In genomic region chr17:42120161-42121065, GRCh38 we compare ENCODE assay signal across 6 cellular contexts. TPM values are rescaled to one million over a fixed set of nuclear protein-coding genes. Genes with fewer than 3 reads are reported as not detected.
DNase-seq lines count a peak whose midpoint lies in the region; ATAC-seq and TF ChIP-seq lines count a peak whose summit lies in the region.

No MANE protein-coding gene starts in this region.

- H3K27ac Mint-ChIP-seq in activated T-helper 2 cell treated with anti-CD3 and anti-CD28 coated beads, Interferon-gamma antibody, Interleukin-2, Interleukin-4, amounts not matched to agents 10 μg/mL and 5 μg/mL and 100 μg/mL, durations not matched to agents 14 hours and 24 hours and 36 hours = peak overlapping the region; percentile 46
- H3K27ac Mint-ChIP-seq in mesothelial cell of epicardium = peak overlapping the region; percentile 25

- H3K27me3 Mint-ChIP-seq in activated T-helper 2 cell treated with anti-CD3 and anti-CD28 coated beads, Interferon-gamma antibody, Interleukin-2, Interleukin-4, amounts not matched to agents 10 μg/mL and 5 μg/mL and 100 μg/mL, durations not matched to agents 14 hours and 24 hours and 36 hours (ENCODE audit: low read depth) = no peaks in the 10 kb centered on the region
- no peaks in the 10 kb centered on the region for H3K27me3 Mint-ChIP-seq in mesothelial cell of epicardium (ENCODE audit: low read depth)

- no peak for DNase-seq in activated T-helper 2 cell treated with anti-CD3 and anti-CD28 coated beads, Interferon-gamma antibody, Interleukin-2, Interleukin-4, amounts not matched to agents 10 μg/mL and 5 μg/mL and 100 μg/mL, durations not matched to agents 14 hours and 24 hours and 36 hours (ENCODE audit: low spot score)
- DNase-seq in mesothelial cell of epicardium (ENCODE audit: low spot score in 2 of 2, unreplicated experiment in 2 of 2) = no peak

- peaks cover 36% of the 10 kb centered on the region for H3K36me3 Mint-ChIP-seq in activated T-helper 2 cell treated with anti-CD3 and anti-CD28 coated beads, Interferon-gamma antibody, Interleukin-2, Interleukin-4, amounts not matched to agents 10 μg/mL and 5 μg/mL and 100 μg/mL, durations not matched to agents 14 hours and 24 hours and 36 hours (ENCODE audit: low read depth)
- H3K36me3 Mint-ChIP-seq in mesothelial cell of epicardium = peaks cover 18% of the 10 kb centered on the region

- TF ChIP-seq CTCF in mesothelial cell of epicardium (IDR thresholded peaks at IDR 0.05; ENCODE audit: unreplicated experiment) = no peak

- peak; percentile 6 for ATAC-seq in HG03025 (IDR thresholded peaks at IDR 0.05; ENCODE audit: low FRiP score, unreplicated experiment)
- ATAC-seq in HG02588 (IDR thresholded peaks at IDR 0.05; ENCODE audit: unreplicated experiment) = no peak
- ATAC-seq in GM19395 (IDR thresholded peaks at IDR 0.05; ENCODE audit: unreplicated experiment) = no peak
- no peak for ATAC-seq in GM21367 (IDR thresholded peaks at IDR 0.05; ENCODE audit: unreplicated experiment)

- intact Hi-C loops in activated T-helper 2 cell treated with anti-CD3 and anti-CD28 coated beads, Interferon-gamma antibody, Interleukin-2, Interleukin-4, amounts not matched to agents 10 μg/mL and 5 μg/mL and 100 μg/mL, durations not matched to agents 14 hours and 24 hours and 36 hours (cut with micrococcal nuclease) = no loop called here

- H3K9me3 Mint-ChIP-seq in activated T-helper 2 cell treated with anti-CD3 and anti-CD28 coated beads, Interferon-gamma antibody, Interleukin-2, Interleukin-4, amounts not matched to agents 10 μg/mL and 5 μg/mL and 100 μg/mL, durations not matched to agents 14 hours and 24 hours and 36 hours = no peaks in the 10 kb centered on the region
- no peaks in the 10 kb centered on the region for H3K9me3 Mint-ChIP-seq in mesothelial cell of epicardium

- H3K4me1 Mint-ChIP-seq in activated T-helper 2 cell treated with anti-CD3 and anti-CD28 coated beads, Interferon-gamma antibody, Interleukin-2, Interleukin-4, amounts not matched to agents 10 μg/mL and 5 μg/mL and 100 μg/mL, durations not matched to agents 14 hours and 24 hours and 36 hours (ENCODE audit: low read depth) = peaks cover 21% of the 10 kb centered on the region
- H3K4me1 Mint-ChIP-seq in mesothelial cell of epicardium = peaks cover 19% of the 10 kb centered on the region

- H3K4me3 Mint-ChIP-seq in activated T-helper 2 cell treated with anti-CD3 and anti-CD28 coated beads, Interferon-gamma antibody, Interleukin-2, Interleukin-4, amounts not matched to agents 10 μg/mL and 5 μg/mL and 100 μg/mL, durations not matched to agents 14 hours and 24 hours and 36 hours (ENCODE audit: low read depth) = peak overlapping the region; percentile 76
- peak overlapping the region; percentile 63 for H3K4me3 Mint-ChIP-seq in mesothelial cell of epicardium

RNA-seq across cellular contexts. Expression of gene KAT2A, which starts 0.8 kb away (rescaled TPM):
- total RNA-seq in activated T-helper 2 cell treated with anti-CD3 and anti-CD28 coated beads, Interferon-gamma antibody, Interleukin-2, Interleukin-4, amounts not matched to agents 10 μg/mL and 5 μg/mL and 100 μg/mL, durations not matched to agents 14 hours and 24 hours and 36 hours = 59.6 and 60.0 TPM in 2 replicates
- total RNA-seq in mesothelial cell of epicardium = 86.2 to 87.5 TPM (median 86.4 TPM) in 3 replicates

RNA-seq across cellular contexts. Expression of gene HSPB9, which starts 2.2 kb away (rescaled TPM):
- total RNA-seq in activated T-helper 2 cell treated with anti-CD3 and anti-CD28 coated beads, Interferon-gamma antibody, Interleukin-2, Interleukin-4, amounts not matched to agents 10 μg/mL and 5 μg/mL and 100 μg/mL, durations not matched to agents 14 hours and 24 hours and 36 hours = not detected in 2 replicates
- 0.18 TPM in 1 of 3 replicates, not detected in the others for total RNA-seq in mesothelial cell of epicardium

RNA-seq across cellular contexts. Expression of gene DHX58, which starts 7.9 kb away (rescaled TPM):
- 15.3 and 20.3 TPM in 2 replicates for total RNA-seq in activated T-helper 2 cell treated with anti-CD3 and anti-CD28 coated beads, Interferon-gamma antibody, Interleukin-2, Interleukin-4, amounts not matched to agents 10 μg/mL and 5 μg/mL and 100 μg/mL, durations not matched to agents 14 hours and 24 hours and 36 hours
- total RNA-seq in mesothelial cell of epicardium = 10.5 to 11.6 TPM (median 11.3 TPM) in 3 replicates

RNA-seq across cellular contexts. Expression of gene ZNF385C, which starts 22.1 kb away (rescaled TPM):
- 0.16 and 0.28 TPM in 2 replicates for total RNA-seq in activated T-helper 2 cell treated with anti-CD3 and anti-CD28 coated beads, Interferon-gamma antibody, Interleukin-2, Interleukin-4, amounts not matched to agents 10 μg/mL and 5 μg/mL and 100 μg/mL, durations not matched to agents 14 hours and 24 hours and 36 hours
- total RNA-seq in mesothelial cell of epicardium = 2.2 to 2.9 TPM (median 2.5 TPM) in 3 replicates

RNA-seq across cellular contexts. Expression of gene RAB5C, which starts 34.4 kb away (rescaled TPM):
- total RNA-seq in activated T-helper 2 cell treated with anti-CD3 and anti-CD28 coated beads, Interferon-gamma antibody, Interleukin-2, Interleukin-4, amounts not matched to agents 10 μg/mL and 5 μg/mL and 100 μg/mL, durations not matched to agents 14 hours and 24 hours and 36 hours = 63.9 and 67.9 TPM in 2 replicates
- total RNA-seq in mesothelial cell of epicardium = 71.2 to 78.2 TPM (median 73.2 TPM) in 3 replicates
